ENCODE assay signal across 1 cellular context in the genomic region with DNA sequence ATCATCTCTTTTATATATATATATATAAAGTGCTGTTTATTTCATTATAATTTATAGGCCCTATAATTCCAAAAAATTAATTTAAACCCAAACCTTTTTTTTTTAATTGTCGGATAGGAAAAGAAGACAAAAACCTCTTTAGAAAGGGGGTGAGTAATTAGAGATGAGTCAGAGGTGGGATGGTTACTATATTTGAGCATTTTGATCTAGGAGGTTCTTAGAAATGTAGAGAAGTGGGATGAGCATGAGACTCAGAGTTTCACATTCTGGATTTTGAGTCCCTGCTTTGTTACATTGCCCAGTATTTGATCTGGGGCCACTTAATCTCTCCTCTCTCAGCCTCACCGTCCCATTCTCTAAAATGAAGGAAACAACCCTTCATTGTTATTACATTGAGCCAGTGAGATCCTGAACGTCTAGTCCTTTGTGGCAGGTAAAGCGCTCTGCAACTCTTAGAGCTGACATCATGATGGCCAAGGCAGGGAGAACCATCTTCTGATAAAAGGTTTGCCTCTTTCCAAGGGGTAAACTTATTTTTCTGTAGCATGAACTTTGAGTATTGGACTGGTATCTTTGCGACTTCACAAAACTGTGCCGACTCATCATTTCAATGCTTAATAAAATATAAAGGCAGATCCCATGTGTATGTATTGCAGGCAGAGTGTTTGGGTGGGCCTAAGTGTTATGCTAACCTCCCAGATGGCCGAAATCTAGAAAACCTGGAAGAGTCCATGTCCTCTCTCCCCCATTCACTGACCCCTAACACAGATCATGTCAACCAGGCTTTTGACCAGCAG.
TF ChIP-seq lines count a peak whose summit lies in the region.

No MANE protein-coding gene starts in this region.

TF ChIP-seq in IMR-90, 13 proteins besides CTCF, POLR2A, EP300 and RAD21:
- TF ChIP-seq SMC3 (IDR thresholded peaks at IDR 0.05; ENCODE audit: low read depth, low read length), result no peak
- TF ChIP-seq, protein P1, sequence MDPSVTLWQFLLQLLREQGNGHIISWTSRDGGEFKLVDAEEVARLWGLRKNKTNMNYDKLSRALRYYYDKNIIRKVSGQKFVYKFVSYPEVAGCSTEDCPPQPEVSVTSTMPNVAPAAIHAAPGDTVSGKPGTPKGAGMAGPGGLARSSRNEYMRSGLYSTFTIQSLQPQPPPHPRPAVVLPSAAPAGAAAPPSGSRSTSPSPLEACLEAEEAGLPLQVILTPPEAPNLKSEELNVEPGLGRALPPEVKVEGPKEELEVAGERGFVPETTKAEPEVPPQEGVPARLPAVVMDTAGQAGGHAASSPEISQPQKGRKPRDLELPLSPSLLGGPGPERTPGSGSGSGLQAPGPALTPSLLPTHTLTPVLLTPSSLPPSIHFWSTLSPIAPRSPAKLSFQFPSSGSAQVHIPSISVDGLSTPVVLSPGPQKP (IDR thresholded peaks at IDR 0.05; ENCODE audit: borderline replicate concordance, low read depth, low read length), result no peak
- TF ChIP-seq MAFK (IDR thresholded peaks at IDR 0.05; ENCODE audit: low read depth, low read length), result peak; percentile 67; the same call in 1 of the 2 replicates
- no peak for TF ChIP-seq MXI1 (IDR thresholded peaks at IDR 0.05; ENCODE audit: borderline replicate concordance, low read depth, low read length)
- TF ChIP-seq RFX5 (IDR thresholded peaks at IDR 0.05; ENCODE audit: low read depth, low read length), result no peak
